20 cellular contexts compared by ENCODE assay signal in genomic region chr10:132920101-132920925, GRCh38. TPM values are rescaled to one million over a fixed set of nuclear protein-coding genes. Genes with fewer than 3 reads are reported as not detected.
"Had no signal": no experiment of that assay in that cellular context is flagged by ENCODE, and none has a peak within 500 bp of the region (broad histone marks: within the 10 kb centered on the region; RNA-seq: fewer than 3 reads in every experiment).

No MANE protein-coding gene starts in this region.

- H3K4me1 ChIP-seq: left lung, upper lobe of left lung had no signal

- DNase-seq: activated B cell treated with CpG ODN at 0.5 μM for 24 hours; activated CD4-positive, alpha-beta T cell treated with anti-CD3 and anti-CD28 coated beads for 36 hours; activated CD4-positive, alpha-beta T cell treated with anti-CD3 and anti-CD28 coated beads, Interleukin-2, amount 50 U/mL, for 48 hours; activated effector memory CD4-positive, alpha-beta T cell treated with Interleukin-2 at 50 U/mL for 16 hours; activated T-cell treated with anti-CD3 and anti-CD28 coated beads, Interleukin-2, amount 50 U/mL, for 48 hours; anterior cingulate cortex; effector CD4-positive, alpha-beta T cell; foreskin fibroblast; naive thymus-derived CD4-positive, alpha-beta T cell; stimulated activated CD4-positive, alpha-beta T cell treated with anti-CD3 and anti-CD28 coated beads, Interleukin-4, amount 100 ng/mL, for 4 hours; stimulated activated naive CD8-positive, alpha-beta T cell treated with anti-CD3 and anti-CD28 coated beads, Interleukin-15, Interleukin-2, amounts not matched to agents 100 U/mL and 50 U/mL, for 24 hours; T1000 had no signal

- ATAC-seq: activated CD4-positive, alpha-beta T cell treated with anti-CD3 and anti-CD28 coated beads for 36 hours; left lung; naive thymus-derived CD4-positive, alpha-beta T cell; stimulated activated naive CD8-positive, alpha-beta T cell treated with anti-CD3 and anti-CD28 coated beads, Interleukin-15, Interleukin-2, amounts not matched to agents 100 U/mL and 50 U/mL, for 24 hours had no signal

- H3K4me1 Mint-ChIP-seq: activated CD4-positive, alpha-beta T cell treated with anti-CD3 and anti-CD28 coated beads for 36 hours; activated naive CD4-positive, alpha-beta T cell treated with anti-CD3 and anti-CD28 coated beads, Interleukin-2, amount 50 U/mL, for 24 hours; brain; naive thymus-derived CD4-positive, alpha-beta T cell; neural crest cell had no signal

- H3K36me3 Mint-ChIP-seq: activated naive CD4-positive, alpha-beta T cell treated with anti-CD3 and anti-CD28 coated beads, Interleukin-2, amount 50 U/mL, for 24 hours; brain; naive thymus-derived CD4-positive, alpha-beta T cell had no signal

- H3K36me3 ChIP-seq: left lung, upper lobe of left lung had no signal

- H3K27ac Mint-ChIP-seq: activated B cell treated with CpG ODN at 0.5 μM for 24 hours; activated CD4-positive, alpha-beta T cell treated with anti-CD3 and anti-CD28 coated beads for 36 hours; activated naive CD4-positive, alpha-beta T cell treated with anti-CD3 and anti-CD28 coated beads, Interleukin-2, amount 50 U/mL, for 24 hours; brain; dendritic cell treated with granulocyte-macrophage colony-stimulating factor and Interleukin-4, amounts not matched to agents 40 ng/mL and 50 ng/mL, for 4 days; naive thymus-derived CD4-positive, alpha-beta T cell; T-helper 1 cell treated with Interleukin-12 subunit alpha and Interleukin-12 subunit beta and Interleukin-4 antibody, amounts not matched to agents 30 μg/mL and 1 μg/mL, for 36 hours had no signal

- H3K9me3 Mint-ChIP-seq: activated B cell treated with CpG ODN at 0.5 μM for 24 hours; activated naive CD4-positive, alpha-beta T cell treated with anti-CD3 and anti-CD28 coated beads, Interleukin-2, amount 50 U/mL, for 24 hours; brain; dendritic cell treated with granulocyte-macrophage colony-stimulating factor and Interleukin-4, amounts not matched to agents 40 ng/mL and 50 ng/mL, for 4 days; naive thymus-derived CD4-positive, alpha-beta T cell; neural crest cell; T-helper 1 cell treated with Interleukin-12 subunit alpha and Interleukin-12 subunit beta and Interleukin-4 antibody, amounts not matched to agents 30 μg/mL and 1 μg/mL, for 36 hours had no signal

- H3K27ac ChIP-seq: left lung, upper lobe of left lung had no signal

- H3K4me3 ChIP-seq: left lung, upper lobe of left lung had no signal

- H3K9me3 ChIP-seq: left lung, upper lobe of left lung had no signal

- H3K27me3 ChIP-seq: upper lobe of left lung had no signal

- H3K27me3 Mint-ChIP-seq: activated CD4-positive, alpha-beta T cell treated with anti-CD3 and anti-CD28 coated beads for 36 hours; activated naive CD4-positive, alpha-beta T cell treated with anti-CD3 and anti-CD28 coated beads, Interleukin-2, amount 50 U/mL, for 24 hours; brain; dendritic cell treated with granulocyte-macrophage colony-stimulating factor and Interleukin-4, amounts not matched to agents 40 ng/mL and 50 ng/mL, for 4 days; naive thymus-derived CD4-positive, alpha-beta T cell had no signal

- H3K4me3 Mint-ChIP-seq: activated B cell treated with CpG ODN at 0.5 μM for 24 hours; activated CD4-positive, alpha-beta T cell treated with anti-CD3 and anti-CD28 coated beads for 36 hours; activated naive CD4-positive, alpha-beta T cell treated with anti-CD3 and anti-CD28 coated beads, Interleukin-2, amount 50 U/mL, for 24 hours; brain; dendritic cell treated with granulocyte-macrophage colony-stimulating factor and Interleukin-4, amounts not matched to agents 40 ng/mL and 50 ng/mL, for 4 days; naive thymus-derived CD4-positive, alpha-beta T cell; neural crest cell; T-helper 1 cell treated with Interleukin-12 subunit alpha and Interleukin-12 subunit beta and Interleukin-4 antibody, amounts not matched to agents 30 μg/mL and 1 μg/mL, for 36 hours had no signal

RNA-seq across cellular contexts. Expression of gene CFAP46, which starts 22.1 kb away (rescaled TPM):
- total RNA-seq: subcutaneous adipose tissue had no signal
